ENCODE assay signal across 1 cellular context in genomic region chr5:125348936-125349335, GRCh38.
TF ChIP-seq lines count a peak whose summit lies in the region.

No MANE protein-coding gene starts in this region.

TF ChIP-seq in GM23338, 12 proteins besides CTCF, POLR2A, EP300 and RAD21 (continued from another document):
- TF ChIP-seq ZNF462 (CRISPR knock-in tag; IDR thresholded peaks at IDR 0.05) = no peak
- no peak for TF ChIP-seq STAT1 (IDR thresholded peaks at IDR 0.05; ENCODE audit: unreplicated experiment)
- no peak for TF ChIP-seq EZH2phosphoT487 (IDR thresholded peaks at IDR 0.05; ENCODE audit: unreplicated experiment)
- TF ChIP-seq POLR2AphosphoS5 (IDR thresholded peaks at IDR 0.05; ENCODE audit: low read depth) = no peak
- no peak for TF ChIP-seq EZH2 (IDR thresholded peaks at IDR 0.05; ENCODE audit: low read depth, unreplicated experiment)
- TF ChIP-seq ZNF331 (CRISPR knock-in tag; IDR thresholded peaks at IDR 0.05; ENCODE audit: low read depth) = no peak
- no peak for TF ChIP-seq CREB1 (CRISPR knock-in tag; IDR thresholded peaks at IDR 0.05; ENCODE audit: low read depth)
- no peak for TF ChIP-seq ETS1 (IDR thresholded peaks at IDR 0.05)
- TF ChIP-seq NANOG (IDR thresholded peaks at IDR 0.05; ENCODE audit: borderline replicate concordance) = no peak
- TF ChIP-seq JUNB (IDR thresholded peaks at IDR 0.05; ENCODE audit: unreplicated experiment) = no peak
TF ChIP-seq in GM23338: peak in this region for 0.
